ENCODE assay signal across 18 cellular contexts in genomic region chr13:44493213-44493812, GRCh38.
"Had no signal": no experiment of that assay in that cellular context is flagged by ENCODE, and none has a peak within 500 bp of the region (broad histone marks: within the 10 kb centered on the region; RNA-seq: fewer than 3 reads in every experiment).

No MANE protein-coding gene starts in this region.

- H3K27me3 ChIP-seq: adrenal gland, suprapubic skin had no signal

- H3K9me3 Mint-ChIP-seq: activated CD4-positive, alpha-beta memory T cell treated with anti-CD3 and anti-CD28 coated beads, Interleukin-2, amount 10 ng/mL, durations not matched to agents 7 days and 5 days had no signal

- H3K27ac ChIP-seq: adrenal gland, prostate gland, suprapubic skin, WERI-Rb-1 had no signal

- H3K9me3 ChIP-seq: prostate gland, suprapubic skin had no signal

- H3K4me1 Mint-ChIP-seq: activated CD4-positive, alpha-beta memory T cell treated with anti-CD3 and anti-CD28 coated beads, Interleukin-2, amount 10 ng/mL, durations not matched to agents 7 days and 5 days had no signal

- H3K4me3 ChIP-seq: adrenal gland, prostate gland, suprapubic skin had no signal

- H3K36me3 ChIP-seq: adrenal gland, prostate gland, suprapubic skin, WERI-Rb-1 had no signal

- DNase-seq: activated CD4-positive, alpha-beta memory T cell treated with anti-CD3 and anti-CD28 coated beads, Interleukin-2, amount 10 ng/mL, durations not matched to agents 7 days and 5 days; activated CD4-positive, alpha-beta T cell treated with anti-CD3 and anti-CD28 coated beads for 36 hours; activated effector memory CD4-positive, alpha-beta T cell treated with anti-CD3 and anti-CD28 coated beads, Interleukin-2, amount 50 U/mL, for 16 hours; activated T-cell treated with anti-CD3 and anti-CD28 coated beads, Interleukin-2, amount 50 U/mL, for 24 hours; adrenal gland; left ventricle myocardium superior; mesenchymal stem cell; naive thymus-derived CD8-positive, alpha-beta T cell; occipital lobe; WERI-Rb-1 had no signal

- H3K27me3 Mint-ChIP-seq: activated CD4-positive, alpha-beta memory T cell treated with anti-CD3 and anti-CD28 coated beads, Interleukin-2, amount 10 ng/mL, durations not matched to agents 7 days and 5 days; activated CD4-positive, alpha-beta T cell treated with anti-CD3 and anti-CD28 coated beads for 36 hours; activated naive CD4-positive, alpha-beta T cell treated with anti-CD3 and anti-CD28 coated beads, Interleukin-2, amount 50 U/mL, for 24 hours; activated T-cell treated with anti-CD3 and anti-CD28 coated beads, Interleukin-2, amount 50 U/mL, for 24 hours; naive thymus-derived CD8-positive, alpha-beta T cell; stimulated activated naive CD8-positive, alpha-beta T cell treated with anti-CD3 and anti-CD28 coated beads, Interleukin-15, Interleukin-2, amounts not matched to agents 100 ng/mL and 50 ng/mL, for 24 hours; type B pancreatic cell had no signal

- H3K27ac Mint-ChIP-seq: activated CD4-positive, alpha-beta memory T cell treated with anti-CD3 and anti-CD28 coated beads, Interleukin-2, amount 10 ng/mL, durations not matched to agents 7 days and 5 days; activated CD4-positive, alpha-beta T cell treated with anti-CD3 and anti-CD28 coated beads for 36 hours; activated naive CD4-positive, alpha-beta T cell treated with anti-CD3 and anti-CD28 coated beads, Interleukin-2, amount 50 U/mL, for 24 hours; activated T-cell treated with anti-CD3 and anti-CD28 coated beads, Interleukin-2, amount 50 U/mL, for 24 hours; stimulated activated naive CD8-positive, alpha-beta T cell treated with anti-CD3 and anti-CD28 coated beads, Interleukin-15, Interleukin-2, amounts not matched to agents 100 ng/mL and 50 ng/mL, for 24 hours; T-helper 1 cell treated with Interleukin-12 subunit alpha and Interleukin-12 subunit beta and Interleukin-4 antibody, amounts not matched to agents 30 μg/mL and 1 μg/mL, for 36 hours; type B pancreatic cell had no signal

- FAIRE-seq: endometrium had no signal

- H3K4me1 ChIP-seq: adrenal gland, prostate gland, suprapubic skin had no signal

- H3K4me3 Mint-ChIP-seq: activated CD4-positive, alpha-beta memory T cell treated with anti-CD3 and anti-CD28 coated beads, Interleukin-2, amount 10 ng/mL, durations not matched to agents 7 days and 5 days; activated CD4-positive, alpha-beta T cell treated with anti-CD3 and anti-CD28 coated beads for 36 hours; activated naive CD4-positive, alpha-beta T cell treated with anti-CD3 and anti-CD28 coated beads, Interleukin-2, amount 50 U/mL, for 24 hours; activated T-cell treated with anti-CD3 and anti-CD28 coated beads, Interleukin-2, amount 50 U/mL, for 24 hours; naive thymus-derived CD8-positive, alpha-beta T cell; stimulated activated naive CD8-positive, alpha-beta T cell treated with anti-CD3 and anti-CD28 coated beads, Interleukin-15, Interleukin-2, amounts not matched to agents 100 ng/mL and 50 ng/mL, for 24 hours; T-helper 1 cell treated with Interleukin-12 subunit alpha and Interleukin-12 subunit beta and Interleukin-4 antibody, amounts not matched to agents 30 μg/mL and 1 μg/mL, for 36 hours; type B pancreatic cell had no signal

- ATAC-seq: activated CD4-positive, alpha-beta T cell treated with anti-CD3 and anti-CD28 coated beads for 36 hours; left ventricle myocardium superior; naive thymus-derived CD8-positive, alpha-beta T cell; sciatic nerve had no signal
